Comparison of ENCODE assay signal across 8 cellular contexts in genomic region chr2:70083344-70084156, GRCh38. TPM values are rescaled to one million over a fixed set of nuclear protein-coding genes. Genes with fewer than 3 reads are reported as not detected.
DNase-seq lines count a peak whose midpoint lies in the region; ATAC-seq lines count a peak whose summit lies in the region.

No MANE protein-coding gene starts in this region.

- DNase-seq in T-helper 17 cell (peak in 1 of 3 donors; percentile 29), NCI-H2107 treated with DMSO at 0.1 percent for 48 hours (lab: John Stamatoyannopoulos, UW; ENCODE audit: unreplicated experiment) (no peak), posterior cingulate gyrus (no peak), NCI-H774 (lab: John Stamatoyannopoulos, UW) (no peak)
- DNase-seq in effector memory CD8-positive, alpha-beta T cell, result no peak
- DNase-seq in stimulated activated CD4-positive, alpha-beta T cell treated with anti-CD3 and anti-CD28 coated beads, Interleukin-12 subunit alpha, Interleukin-12 subunit beta, amount 100 ng/mL, for 4 hours, result peak; percentile 34

- peak overlapping the region; percentile 80 for H3K4me3 Mint-ChIP-seq in T-helper 17 cell
- H3K4me3 Mint-ChIP-seq in effector memory CD8-positive, alpha-beta T cell, result peak overlapping the region; percentile 50 to 71

- H3K27ac Mint-ChIP-seq in T-helper 17 cell, result peak overlapping the region; percentile 100
- H3K27ac Mint-ChIP-seq in effector memory CD8-positive, alpha-beta T cell, result peak overlapping the region; percentile 100

- H3K27me3 Mint-ChIP-seq in T-helper 17 cell, result no peaks in the 10 kb centered on the region
- H3K27me3 Mint-ChIP-seq in effector memory CD8-positive, alpha-beta T cell, result no peaks in the 10 kb centered on the region

- H3K9me3 ChIP-seq in T-helper 17 cell (ENCODE audit: control insufficient read depth, low read length, poor library complexity, severe bottlenecking), result no peaks in the 10 kb centered on the region

- intact Hi-C loops in posterior cingulate gyrus (cut with DNase I), result loop anchor here (5.0 kb wide), 1 partner anchor 166 kb away; the partner anchor contains the start of gene MXD1

- no peaks in the 10 kb centered on the region for H3K9me3 Mint-ChIP-seq in effector memory CD8-positive, alpha-beta T cell

- peaks cover 53% of the 10 kb centered on the region for H3K4me1 Mint-ChIP-seq in T-helper 17 cell
- H3K4me1 Mint-ChIP-seq in effector memory CD8-positive, alpha-beta T cell (ENCODE audit: low read depth in 2 of 2), result peaks cover 40 to 41% of the 10 kb centered on the region in 2 donors

- ATAC-seq in GM18520 (IDR thresholded peaks at IDR 0.05; ENCODE audit: unreplicated experiment), result peak; percentile 23
- peak; percentile 41 for ATAC-seq in HG03095 (IDR thresholded peaks at IDR 0.05; ENCODE audit: unreplicated experiment)
- ATAC-seq in T-helper 17 cell, result no peak
- ATAC-seq in effector memory CD8-positive, alpha-beta T cell (replicated peaks), result no peak

- peaks cover 12% of the 10 kb centered on the region for H3K36me3 Mint-ChIP-seq in T-helper 17 cell (ENCODE audit: low read depth)
- H3K36me3 Mint-ChIP-seq in effector memory CD8-positive, alpha-beta T cell (ENCODE audit: insufficient read depth), result peaks cover 80% of the 10 kb centered on the region

RNA-seq across cellular contexts. Expression of gene PCBP1, which starts 3.7 kb away (rescaled TPM):
- total RNA-seq in T-helper 17 cell, result 100 to 1,000 TPM; 334 to 345 TPM

Comparison
In these comparisons a context has a peak if more than half of its experiments do, and no peak if none do; other contexts are left out.
1. ATAC-seq: peak in GM18520 (single experiment) and HG03095 (single experiment); none in T-helper 17 cell (single experiment) and effector memory CD8-positive, alpha-beta T cell (single experiment).